ENCODE assay signal across 1 cellular context in genomic region chr6:137926207-137926731, GRCh38.
TF ChIP-seq lines count a peak whose summit lies in the region.

No MANE protein-coding gene starts in this region.

TF ChIP-seq in K562, 482 proteins besides CTCF, POLR2A, EP300 and RAD21 (continued from another document):
- TF ChIP-seq ZNF740 (CRISPR knock-in tag; IDR thresholded peaks at IDR 0.05) (no peak), ZNF740 (tag; IDR thresholded peaks at IDR 0.05) (no peak), ZNF311 (CRISPR knock-in tag; IDR thresholded peaks at IDR 0.05) (no peak), SAP30 (IDR thresholded peaks at IDR 0.05; ENCODE audit: borderline replicate concordance, insufficient read depth, low read depth, low read length, poor library complexity, severe bottlenecking) (no peak), ZNF592 (IDR thresholded peaks at IDR 0.05) (peak; percentile 35; the same call in 1 of the 2 replicates), MTA1 (IDR thresholded peaks at IDR 0.05; ENCODE audit: borderline replicate concordance) (no peak), SIX5 (IDR thresholded peaks at IDR 0.05; ENCODE audit: borderline replicate concordance in 1 of 2, insufficient read depth in 1 of 2, low read depth in 1 of 2, low read length in 2 of 2) (no peak), RBM14 (IDR thresholded peaks at IDR 0.05; ENCODE audit: borderline replicate concordance, insufficient read depth, low read depth, low read length) (no peak), HMGXB4 (CRISPR knock-in tag; IDR thresholded peaks at IDR 0.05) (no peak), ZNF586 (CRISPR knock-in tag; conservative IDR thresholded peaks at IDR 0.05) (no peak), ZNF830 (CRISPR knock-in tag; IDR thresholded peaks at IDR 0.05) (no peak), CCNT2 (IDR thresholded peaks at IDR 0.05; ENCODE audit: borderline replicate concordance, extremely low read depth, insufficient read length, low read depth, low read length) (no peak), ZNF444 (CRISPR knock-in tag; IDR thresholded peaks at IDR 0.05) (no peak), ZNF584 (CRISPR knock-in tag; IDR thresholded peaks at IDR 0.05; ENCODE audit: low read depth) (no peak), ZFP36 (IDR thresholded peaks at IDR 0.05; ENCODE audit: low read depth, low read length, partially characterized antibody) (no peak), MEF2D (tag; conservative IDR thresholded peaks at IDR 0.05; ENCODE audit: low read depth) (no peak), TEAD1 (CRISPR knock-in tag; IDR thresholded peaks at IDR 0.05) (no peak), MITF (IDR thresholded peaks at IDR 0.05) (no peak), ARID1B (IDR thresholded peaks at IDR 0.05) (peak; percentile 69), SMARCA4 (IDR thresholded peaks at IDR 0.05) (peak; percentile 53; the same call in 1 of the 2 replicates), DPF2 (IDR thresholded peaks at IDR 0.05) (peak; percentile 73), HDGF (IDR thresholded peaks at IDR 0.05) (no peak), MAFK (IDR thresholded peaks at IDR 0.05; ENCODE audit: low read length) (no peak), NFATC3 (IDR thresholded peaks at IDR 0.05) (no peak), ZNF24 (IDR thresholded peaks at IDR 0.05) (no peak), SP1 (CRISPR knock-in tag; IDR thresholded peaks at IDR 0.05) (no peak), ZNF124 (CRISPR knock-in tag; IDR thresholded peaks at IDR 0.05) (no peak), MAZ (CRISPR knock-in tag; conservative IDR thresholded peaks at IDR 0.05 in 1 of 2, IDR thresholded peaks at IDR 0.05 in 1 of 2) (0 out of 4 replicates have a peak, but pooled peaks of 1 of the 2 experiments have one; percentile 13), ZNF140 (CRISPR knock-in tag; IDR thresholded peaks at IDR 0.05) (no peak), TARDBP (IDR thresholded peaks at IDR 0.05) (no peak), EP400 (IDR thresholded peaks at IDR 0.05) (no peak), ZNF696 (CRISPR knock-in tag; conservative IDR thresholded peaks at IDR 0.05) (no peak), SMAD1 (IDR thresholded peaks at IDR 0.05; ENCODE audit: low read depth, low read length, partially characterized antibody) (no peak), AFF1 (IDR thresholded peaks at IDR 0.05; ENCODE audit: low read depth in 1 of 2, partially characterized antibody in 2 of 2) (peak in 1 of 2 experiments; percentile 81), ZNF79 (CRISPR knock-in tag; IDR thresholded peaks at IDR 0.05; ENCODE audit: low read depth) (no peak), FOXA1 (IDR thresholded peaks at IDR 0.05; ENCODE audit: borderline replicate concordance) (0 out of 2 replicates have a peak, but pooled peaks have one; percentile 25), JUN (IDR thresholded peaks at IDR 0.05; ENCODE audit: borderline replicate concordance, low read depth, low read length) (no peak), JUN (CRISPR knock-in tag; IDR thresholded peaks at IDR 0.05; ENCODE audit: borderline replicate concordance) (no peak), TAF9B (IDR thresholded peaks at IDR 0.05; ENCODE audit: partially characterized antibody) (no peak), NBN (IDR thresholded peaks at IDR 0.05; ENCODE audit: low read depth) (no peak), ZNF589 (CRISPR knock-in tag; IDR thresholded peaks at IDR 0.05; ENCODE audit: low read depth) (no peak; the same call in 1 of the 2 replicates), ZNF347 (CRISPR knock-in tag; IDR thresholded peaks at IDR 0.05; ENCODE audit: low read depth) (no peak), TEAD4 (IDR thresholded peaks at IDR 0.05; ENCODE audit: low read length) (peak; percentile 32; the same call in 1 of the 2 replicates), TEAD4 (CRISPR knock-in tag; IDR thresholded peaks at IDR 0.05; ENCODE audit: borderline replicate concordance) (no peak), ZBTB26 (CRISPR knock-in tag; IDR thresholded peaks at IDR 0.05) (no peak), BRF1 (IDR thresholded peaks at IDR 0.05; ENCODE audit: borderline replicate concordance, extremely low read depth, insufficient read length) (no peak), HNRNPUL1 (IDR thresholded peaks at IDR 0.05; ENCODE audit: low read length) (no peak), TRIM24 (IDR thresholded peaks at IDR 0.05) (peak in 1 of 2 experiments; percentile 33; a peak in 1 of 4 replicates), ZNF232 (CRISPR knock-in tag; IDR thresholded peaks at IDR 0.05) (no peak), ZNF3 (CRISPR knock-in tag; IDR thresholded peaks at IDR 0.05) (no peak), U2AF2 (optimal IDR thresholded peaks at IDR 0.05; ENCODE audit: low read depth, low read length) (no peak), POLR2AphosphoS2 (IDR thresholded peaks at IDR 0.05; ENCODE audit: low read length) (no peak)
- TF ChIP-seq, protein P1, sequence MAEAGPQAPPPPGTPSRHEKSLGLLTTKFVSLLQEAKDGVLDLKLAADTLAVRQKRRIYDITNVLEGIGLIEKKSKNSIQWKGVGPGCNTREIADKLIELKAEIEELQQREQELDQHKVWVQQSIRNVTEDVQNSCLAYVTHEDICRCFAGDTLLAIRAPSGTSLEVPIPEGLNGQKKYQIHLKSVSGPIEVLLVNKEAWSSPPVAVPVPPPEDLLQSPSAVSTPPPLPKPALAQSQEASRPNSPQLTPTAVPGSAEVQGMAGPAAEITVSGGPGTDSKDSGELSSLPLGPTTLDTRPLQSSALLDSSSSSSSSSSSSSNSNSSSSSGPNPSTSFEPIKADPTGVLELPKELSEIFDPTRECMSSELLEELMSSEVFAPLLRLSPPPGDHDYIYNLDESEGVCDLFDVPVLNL (CRISPR knock-in tag; IDR thresholded peaks at IDR 0.05; ENCODE audit: low read depth) = no peak
- TF ChIP-seq, protein P2, sequence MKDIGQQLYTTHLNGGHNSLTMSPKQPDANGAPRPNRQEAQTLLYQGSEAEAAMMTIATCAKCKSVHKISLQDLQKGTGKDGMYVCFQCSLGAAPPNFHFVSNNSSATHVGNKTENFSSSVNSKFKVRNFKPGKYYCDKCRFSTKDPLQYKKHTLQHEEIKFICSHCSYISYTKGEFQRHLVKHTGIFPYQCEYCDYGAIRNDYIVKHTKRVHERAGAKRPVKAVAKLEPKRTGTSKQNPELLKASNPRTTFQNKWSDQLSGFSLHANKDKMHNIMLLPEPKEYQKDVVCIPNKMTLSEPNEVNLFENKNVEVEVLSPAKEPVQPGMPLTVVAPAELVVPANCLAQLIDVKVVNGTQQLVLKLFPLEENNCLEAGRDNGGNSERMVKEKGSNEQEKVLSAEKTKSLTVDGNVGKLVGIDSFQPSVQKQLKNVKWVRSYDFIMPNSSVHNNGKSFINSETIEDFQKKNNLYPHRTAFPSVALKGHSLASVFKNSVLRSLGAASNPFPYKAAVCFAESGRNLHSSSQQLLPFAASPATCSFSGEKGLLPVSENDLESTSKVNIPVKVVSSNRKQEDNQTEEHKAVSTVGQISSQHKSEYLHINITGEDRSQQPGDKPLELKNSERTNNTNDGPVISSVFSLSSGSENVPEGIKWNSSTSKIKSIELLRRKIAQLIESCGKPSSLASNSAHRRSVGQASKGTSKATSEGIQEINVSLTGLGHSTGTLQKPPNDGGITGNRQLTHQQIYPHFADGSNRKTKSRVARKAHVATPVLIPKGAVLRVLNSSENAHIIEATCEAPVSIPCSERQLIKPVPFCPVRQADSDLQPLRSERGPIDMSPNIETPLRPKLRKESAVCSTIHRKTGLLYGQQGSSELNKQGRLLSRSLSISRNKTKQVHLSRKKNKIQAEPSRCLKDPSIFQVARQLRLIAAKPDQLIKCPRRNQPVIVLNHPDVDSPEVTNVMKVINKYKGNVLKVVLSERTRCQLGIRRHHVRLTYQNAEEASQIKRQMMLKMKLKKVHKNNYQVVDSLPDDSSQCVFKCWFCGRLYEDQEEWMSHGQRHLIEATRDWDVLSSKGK (CRISPR knock-in tag; IDR thresholded peaks at IDR 0.05) = no peak
TF ChIP-seq in K562: peak in this region for 32.
